2 cellular contexts compared by ENCODE assay signal in genomic region chr1:39981385-39981784, GRCh38.
TF ChIP-seq lines count a peak whose summit lies in the region.

No MANE protein-coding gene starts in this region.

TF ChIP-seq in IMR-90, 13 proteins besides CTCF, POLR2A, EP300 and RAD21:
- TF ChIP-seq NFE2L2 (IDR thresholded peaks at IDR 0.05; ENCODE audit: low read depth, low read length) (no peak), MAZ (IDR thresholded peaks at IDR 0.05; ENCODE audit: borderline replicate concordance, low read depth, low read length) (no peak), BHLHE40 (IDR thresholded peaks at IDR 0.05; ENCODE audit: low read depth, low read length) (no peak), MXI1 (IDR thresholded peaks at IDR 0.05; ENCODE audit: borderline replicate concordance, low read depth, low read length) (no peak), FOS (IDR thresholded peaks at IDR 0.05; ENCODE audit: low read depth, low read length) (no peak), CHD1 (IDR thresholded peaks at IDR 0.05; ENCODE audit: low read depth, low read length) (no peak), USF2 (IDR thresholded peaks at IDR 0.05; ENCODE audit: low read depth, low read length) (no peak), RCOR1 (IDR thresholded peaks at IDR 0.05; ENCODE audit: insufficient replicate concordance, low read length) (no peak), RFX5 (IDR thresholded peaks at IDR 0.05; ENCODE audit: low read depth, low read length) (no peak), CEBPB (IDR thresholded peaks at IDR 0.05; ENCODE audit: low read depth, low read length) (no peak)

TF ChIP-seq in GM23338, 12 proteins besides CTCF, POLR2A, EP300 and RAD21:
- TF ChIP-seq STAT1 (IDR thresholded peaks at IDR 0.05; ENCODE audit: unreplicated experiment) (no peak), POLR2AphosphoS5 (IDR thresholded peaks at IDR 0.05; ENCODE audit: low read depth) (no peak), EZH2 (IDR thresholded peaks at IDR 0.05; ENCODE audit: low read depth, unreplicated experiment) (no peak)
